10 cellular contexts compared by ENCODE assay signal in genomic region chr11:67649634-67650540, GRCh38. TPM values are rescaled to one million over a fixed set of nuclear protein-coding genes. Genes with fewer than 3 reads are reported as not detected.
A peak's percentile ranks its signal among the peaks of the same experiment; 100 is the strongest.
DNase-seq lines count a peak whose midpoint lies in the region; ATAC-seq, FAIRE-seq and TF ChIP-seq lines count a peak whose summit lies in the region.
"Had no signal": no experiment of that assay in that cellular context is flagged by ENCODE, and none has a peak within 500 bp of the region (broad histone marks: within the 10 kb centered on the region; RNA-seq: fewer than 3 reads in every experiment).

No MANE protein-coding gene starts in this region.

- DNase-seq in DND-41 (peak; percentile 69), pancreas (peak in 1 of 6 donors; percentile 47), HUDEP-2 (lab: John Stamatoyannopoulos, UW; ENCODE audit: unreplicated experiment in 76 of 76) (no peak), NCI-H446 (lab: John Stamatoyannopoulos, UW) (no peak)
- DNase-seq: glutamatergic neuron, NCI-H1105 had no signal

- H3K36me3 ChIP-seq in DND-41 (ENCODE audit: insufficient read depth, low read length) = no peaks in the 10 kb centered on the region
- no peaks in the 10 kb centered on the region for H3K36me3 ChIP-seq in Loucy (ENCODE audit: insufficient read depth, low read length)
- no peaks in the 10 kb centered on the region for H3K36me3 ChIP-seq in pancreas

- intact Hi-C loops in dendritic cell treated with granulocyte-macrophage colony-stimulating factor and Interleukin-4, amounts not matched to agents 40 ng/mL and 50 ng/mL, for 4 days (cut with micrococcal nuclease) = loop anchor here (10.0 kb wide), 1 partner anchor 55 kb away; no protein-coding TSS in a partner anchor
- intact Hi-C loops in pancreas (cut with DNase I) = no loop called here

- H3K4me3 ChIP-seq in DND-41 (ENCODE audit: low read depth in 1 of 2, low read length in 2 of 2) (peak overlapping the region; percentile 27 to 57; a peak in 3 of 4 replicates), Loucy (ENCODE audit: low read length, poor library complexity, severe bottlenecking) (peak overlapping the region; percentile 79), pancreas (peak overlapping the region; percentile 21 to 53 (median 41))

- H3K9ac ChIP-seq in DND-41 (ENCODE audit: low read depth, low read length) (peak overlapping the region; percentile 68), Loucy (ENCODE audit: low read depth, low read length, poor library complexity, severe bottlenecking) (peak overlapping the region; percentile 90)

- H3K4me1 ChIP-seq in DND-41 (ENCODE audit: insufficient read depth, low read length) = peaks cover 42% of the 10 kb centered on the region
- peaks cover 76% of the 10 kb centered on the region for H3K4me1 ChIP-seq in Loucy (ENCODE audit: insufficient read depth, low read length, poor library complexity, severe bottlenecking)
- H3K4me1 ChIP-seq in pancreas = peaks cover 4 to 29% (median 25%) of the 10 kb centered on the region in 3 donors

- no peaks in the 10 kb centered on the region for H3K9me2 ChIP-seq in Loucy (replicated peaks; ENCODE audit: low read depth, low read length)

- H2AFZ ChIP-seq in DND-41 (ENCODE audit: low read depth, low read length) (peak overlapping the region; percentile 77), Loucy (ENCODE audit: low read length) (no peak overlapping the region)

- peak overlapping the region; percentile 65 for H3K27ac Mint-ChIP-seq in dendritic cell treated with granulocyte-macrophage colony-stimulating factor and Interleukin-4, amounts not matched to agents 40 ng/mL and 50 ng/mL, for 4 days

- peak overlapping the region; percentile 84 for H3K27ac ChIP-seq in DND-41 (ENCODE audit: low read length)
- H3K27ac ChIP-seq in pancreas = peak overlapping the region; percentile 68 to 85 (median 72)

- H3K4me2 ChIP-seq in DND-41 (ENCODE audit: insufficient read depth, low read length) (peak overlapping the region; percentile 67), Loucy (ENCODE audit: low read depth, low read length, poor library complexity, severe bottlenecking) (peak overlapping the region; percentile 69)

- 67% methylated on average over 22 of the region's 22 CpGs for WGBS in pancreas, 2 donors

- ATAC-seq in DND-41 (ENCODE audit: insufficient read depth, low read depth) = peak; percentile 47
- ATAC-seq in pancreas = peak in 1 of 4 donors; percentile 2
- ATAC-seq in HG03342 (IDR thresholded peaks at IDR 0.05; ENCODE audit: unreplicated experiment) = no peak
- no peak for ATAC-seq in GM18517 (IDR thresholded peaks at IDR 0.05; ENCODE audit: unreplicated experiment)

- no peak for FAIRE-seq in pancreas (lab: Jason Lieb, UNC)

- H3K9me3 ChIP-seq in DND-41 (ENCODE audit: insufficient read depth, low read length, severe bottlenecking) (no peaks in the 10 kb centered on the region), Loucy (ENCODE audit: insufficient read depth, low read depth, low read length) (no peaks in the 10 kb centered on the region), pancreas (no peaks in the 10 kb centered on the region)

- H3F3A ChIP-seq in Loucy (ENCODE audit: low read depth) = 0 out of 2 replicates have a peak, but pooled peaks cover 2% of the 10 kb centered on the region

- peak overlapping the region; percentile 78 for H3K4me3 Mint-ChIP-seq in dendritic cell treated with granulocyte-macrophage colony-stimulating factor and Interleukin-4, amounts not matched to agents 40 ng/mL and 50 ng/mL, for 4 days

- peaks cover 47% of the 10 kb centered on the region for H3K27me3 Mint-ChIP-seq in dendritic cell treated with granulocyte-macrophage colony-stimulating factor and Interleukin-4, amounts not matched to agents 40 ng/mL and 50 ng/mL, for 4 days

- H4K20me1 ChIP-seq in DND-41 (ENCODE audit: insufficient read depth, low read length) (no peaks in the 10 kb centered on the region), Loucy (ENCODE audit: insufficient read depth, low read length, poor library complexity, severe bottlenecking) (no peaks in the 10 kb centered on the region)

- no peaks in the 10 kb centered on the region for H3K9me3 Mint-ChIP-seq in dendritic cell treated with granulocyte-macrophage colony-stimulating factor and Interleukin-4, amounts not matched to agents 40 ng/mL and 50 ng/mL, for 4 days

- peaks cover 48% of the 10 kb centered on the region for H3K4me1 Mint-ChIP-seq in dendritic cell treated with granulocyte-macrophage colony-stimulating factor and Interleukin-4, amounts not matched to agents 40 ng/mL and 50 ng/mL, for 4 days (ENCODE audit: low read depth)

- TF ChIP-seq CTCF in DND-41 (IDR thresholded peaks at IDR 0.05; ENCODE audit: borderline replicate concordance, extremely low read depth, low read length, poor library complexity, severe bottlenecking) = no peak
- no peak for TF ChIP-seq CTCF in Loucy (conservative IDR thresholded peaks at IDR 0.05; ENCODE audit: low read length)
- TF ChIP-seq CTCF in pancreas (IDR thresholded peaks at IDR 0.05) = no peak

- H3K36me3 Mint-ChIP-seq in dendritic cell treated with granulocyte-macrophage colony-stimulating factor and Interleukin-4, amounts not matched to agents 40 ng/mL and 50 ng/mL, for 4 days (ENCODE audit: low read depth) = no peaks in the 10 kb centered on the region

- H3K79me2 ChIP-seq in DND-41 (ENCODE audit: insufficient read depth, low read length) (no peaks in the 10 kb centered on the region), Loucy (ENCODE audit: insufficient read depth, low read length) (no peaks in the 10 kb centered on the region)

- H3K27me3 ChIP-seq in DND-41 (ENCODE audit: insufficient read depth, low read length, poor library complexity) (no peaks in the 10 kb centered on the region), Loucy (ENCODE audit: insufficient read depth, low read length, poor library complexity, severe bottlenecking) (no peaks in the 10 kb centered on the region), pancreas (no peaks in the 10 kb centered on the region)

RNA-seq across cellular contexts. Expression of gene ACY3, which starts 0.6 kb away (rescaled TPM):
- 10 to 100 TPM in 1 of 6 donors, 1 to 10 TPM in 5; 5.2 to 14.1 (median 6.9) TPM for total RNA-seq in pancreas
- polyA plus RNA-seq in pancreas = 10 to 100 TPM; 16.5 to 17.9 TPM

RNA-seq across cellular contexts. Expression of gene TBX10, which starts 10.3 kb away (rescaled TPM):
- total RNA-seq in pancreas = under 1 TPM in 3 of 6 donors, not detected in 3; 0.09 to 0.37 (median 0.24) TPM
- under 1 TPM in 1 of 2 donors, not detected in 1; 0.28 TPM for polyA plus RNA-seq in pancreas

RNA-seq across cellular contexts. Expression of gene NUDT8, which starts 20.1 kb away (rescaled TPM):
- total RNA-seq in pancreas = 1 to 10 TPM; 4.3 to 7.3 (median 5.8) TPM
- 10 to 100 TPM in 1 of 2 donors, 1 to 10 TPM in 1; 6.4 to 11.0 TPM for polyA plus RNA-seq in pancreas

RNA-seq across cellular contexts. Expression of gene ALDH3B2, which starts 24.5 kb away (rescaled TPM):
- under 1 TPM in 3 of 6 donors, not detected in 3; 0.17 to 0.50 (median 0.40) TPM for total RNA-seq in pancreas
- polyA plus RNA-seq in pancreas = under 1 TPM in 1 of 2 donors, not detected in 1; 0.28 TPM

RNA-seq across cellular contexts. Expression of gene NDUFV1, which starts 43.2 kb away (rescaled TPM):
- 100 to 1,000 TPM in 4 of 6 donors, 10 to 100 TPM in 2; 82.5 to 126 (median 109) TPM for total RNA-seq in pancreas
- 100 to 1,000 TPM; 206 to 281 TPM for polyA plus RNA-seq in pancreas
